In genomic region chr3:45473841-45474240, GRCh38 we compare ENCODE assay signal across 19 cellular contexts.
DNase-seq lines count a peak whose midpoint lies in the region; ATAC-seq and TF ChIP-seq lines count a peak whose summit lies in the region.
"Had no signal": no experiment of that assay in that cellular context is flagged by ENCODE, and none has a peak within 500 bp of the region (broad histone marks: within the 10 kb centered on the region; RNA-seq: fewer than 3 reads in every experiment).

No MANE protein-coding gene starts in this region.

- no peaks in the 10 kb centered on the region for H3K27me3 ChIP-seq in osteoblast (ENCODE audit: insufficient read depth, low read length)
- no peaks in the 10 kb centered on the region for H3K27me3 ChIP-seq in CD4-positive, alpha-beta T cell (ENCODE audit: control insufficient read depth, insufficient read depth, low read length)
- H3K27me3 ChIP-seq: esophagus muscularis mucosa had no signal

- POLR2A ChIA-PET in CD4-positive, alpha-beta T cell (lab: Charles Lee): no interaction called here

- no peaks in the 10 kb centered on the region for H3K9me3 Mint-ChIP-seq in chondrocyte (ENCODE audit: low read depth)
- H3K9me3 Mint-ChIP-seq in CD4-positive, alpha-beta T cell: no peaks in the 10 kb centered on the region
- H3K9me3 Mint-ChIP-seq: H9; naive thymus-derived CD8-positive, alpha-beta T cell had no signal

- no peaks in the 10 kb centered on the region for H3K9me3 ChIP-seq in osteoblast (ENCODE audit: low read depth, low read length)
- H3K9me3 ChIP-seq in CD4-positive, alpha-beta T cell (ENCODE audit: control insufficient read depth, low read length): no peaks in the 10 kb centered on the region
- H3K9me3 ChIP-seq: esophagus muscularis mucosa, left ventricle myocardium inferior had no signal

- H3K4me3 Mint-ChIP-seq in chondrocyte (ENCODE audit: unreplicated experiment): no peak overlapping the region
- no peak overlapping the region for H3K4me3 Mint-ChIP-seq in CD4-positive, alpha-beta T cell
- H3K4me3 Mint-ChIP-seq: H9; naive thymus-derived CD8-positive, alpha-beta T cell had no signal

- no peak for ATAC-seq in CD4-positive, alpha-beta T cell (ENCODE audit: poor library complexity)
- ATAC-seq: HepG2; naive thymus-derived CD8-positive, alpha-beta T cell had no signal

- no peak overlapping the region for H2AFZ ChIP-seq in osteoblast (ENCODE audit: low read length)

- H3K4me3 ChIP-seq in AG10803 (ENCODE audit: low read length) (no peak overlapping the region), osteoblast (ENCODE audit: insufficient read depth, low read length) (no peak overlapping the region)
- H3K4me3 ChIP-seq: esophagus muscularis mucosa, left ventricle myocardium inferior had no signal

- CTCF ChIA-PET in CD4-positive, alpha-beta T cell (lab: Charles Lee): no interaction called here

- H3K27me3 Mint-ChIP-seq in chondrocyte (ENCODE audit: low read depth): no peaks in the 10 kb centered on the region
- H3K27me3 Mint-ChIP-seq in CD4-positive, alpha-beta T cell: no peaks in the 10 kb centered on the region
- H3K27me3 Mint-ChIP-seq: naive thymus-derived CD8-positive, alpha-beta T cell had no signal

- DNase-seq in AG10803 (ENCODE audit: low read depth) (peak; percentile 93), LHCN-M2 (ENCODE audit: low read depth) (peak; percentile 97), chondrocyte (ENCODE audit: low spot score) (no peak), osteoblast (ENCODE audit: insufficient read length, low spot score, missing footprints) (peak; percentile 73), HuH-7.5 (ENCODE audit: low spot score) (no peak), NCI-H1048 (lab: John Stamatoyannopoulos, UW) (no peak)
- no peak for DNase-seq in stimulated activated CD4-positive, alpha-beta T cell treated with anti-CD3 and anti-CD28 coated beads, Interleukin-4, amount 100 ng/mL, for 24 hours
- no peak for DNase-seq in CD4-positive, alpha-beta T cell
- DNase-seq: activated T-cell treated with anti-CD3 and anti-CD28 coated beads, Interleukin-2, amount 50 U/mL, for 48 hours; C1 segment of cervical spinal cord; cortex of kidney; H9; left ventricle myocardium inferior; naive thymus-derived CD8-positive, alpha-beta T cell; NCI-H2227 treated with DMSO at 0.1 percent for 48 hours; SHP77; substantia nigra had no signal

- H3K36me3 ChIP-seq in osteoblast (ENCODE audit: insufficient read depth, low read length): peaks cover 16% of the 10 kb centered on the region

- no peaks in the 10 kb centered on the region for H4K20me1 ChIP-seq in osteoblast (ENCODE audit: insufficient read depth, low read length)

- no peak for TF ChIP-seq CTCF in AG10803 (conservative IDR thresholded peaks at IDR 0.05; ENCODE audit: low read length)
- TF ChIP-seq CTCF in chondrocyte (IDR thresholded peaks at IDR 0.05): no peak
- TF ChIP-seq CTCF in osteoblast (IDR thresholded peaks at IDR 0.05; ENCODE audit: extremely low read depth, low read depth, low read length): no peak
- no peak for TF ChIP-seq CTCF in CD4-positive, alpha-beta T cell (IDR thresholded peaks at IDR 0.05)

- peaks cover 12% of the 10 kb centered on the region for H3K4me1 ChIP-seq in osteoblast (ENCODE audit: insufficient read depth, low read length)
- H3K4me1 ChIP-seq: esophagus muscularis mucosa, left ventricle myocardium inferior had no signal

- intact Hi-C loops in CD4-positive, alpha-beta T cell (cut with DNase I, micrococcal nuclease): no loop called here

- peaks cover 27% of the 10 kb centered on the region for H3K4me1 Mint-ChIP-seq in chondrocyte (ENCODE audit: low read depth)
- H3K4me1 Mint-ChIP-seq in CD4-positive, alpha-beta T cell (ENCODE audit: low read depth): no peaks in the 10 kb centered on the region

- no peak overlapping the region for H3K27ac ChIP-seq in osteoblast (ENCODE audit: low read depth, low read length)
- no peak overlapping the region for H3K27ac ChIP-seq in CD4-positive, alpha-beta T cell (ENCODE audit: low read depth, low read length)
- H3K27ac ChIP-seq: esophagus muscularis mucosa, left ventricle myocardium inferior had no signal

- peak overlapping the region; percentile 3 for H3K27ac Mint-ChIP-seq in chondrocyte (ENCODE audit: unreplicated experiment)
- H3K27ac Mint-ChIP-seq in CD4-positive, alpha-beta T cell: no peak overlapping the region
- H3K27ac Mint-ChIP-seq: H9 had no signal

- peak overlapping the region; percentile 40 for H3K4me2 ChIP-seq in osteoblast (ENCODE audit: insufficient read depth, low read length)

- H3K79me2 ChIP-seq in osteoblast (ENCODE audit: insufficient read depth, low read length): no peaks in the 10 kb centered on the region

- H3K36me3 Mint-ChIP-seq in chondrocyte (ENCODE audit: low read depth): peaks cover 5% of the 10 kb centered on the region
- peaks cover 65% of the 10 kb centered on the region for H3K36me3 Mint-ChIP-seq in CD4-positive, alpha-beta T cell (ENCODE audit: low read depth)

Comparison
In these comparisons a context has a peak if more than half of its experiments do, and no peak if none do; other contexts are left out.
1. DNase-seq: peak in AG10803 (single experiment), LHCN-M2 (single experiment) and osteoblast (single experiment); none in chondrocyte (single experiment), stimulated activated CD4-positive, alpha-beta T cell treated with anti-CD3 and anti-CD28 coated beads, Interleukin-4, amount 100 ng/mL, for 24 hours (single experiment), HuH-7.5 (single experiment), NCI-H1048 (single experiment) and CD4-positive, alpha-beta T cell (0 of 10).